ENCODE assay signal across 18 cellular contexts in the genomic region with DNA sequence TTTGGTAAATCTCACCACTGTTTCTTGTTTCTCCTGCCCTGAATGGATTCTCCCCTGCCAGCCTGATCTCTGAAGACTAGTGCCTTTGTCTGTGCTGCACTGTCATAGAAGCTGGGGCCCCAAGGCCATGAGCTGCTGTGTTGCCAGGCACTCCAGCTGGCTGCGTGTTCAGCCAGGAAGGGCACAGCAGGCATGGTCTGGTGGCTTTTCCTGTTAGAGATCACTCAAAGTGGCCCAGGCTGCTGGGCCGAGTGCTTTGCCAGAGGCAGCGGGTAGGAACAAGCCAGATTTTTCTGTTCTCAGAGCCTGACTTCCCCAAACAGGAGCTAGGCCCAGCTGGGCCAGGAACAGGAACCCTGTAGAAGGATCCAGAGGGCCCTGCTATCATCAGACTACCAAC. TPM values are rescaled to one million over a fixed set of nuclear protein-coding genes. Genes with fewer than 3 reads are reported as not detected.
DNase-seq lines count a peak whose midpoint lies in the region; ATAC-seq and TF ChIP-seq lines count a peak whose summit lies in the region.
"Had no signal": no experiment of that assay in that cellular context is flagged by ENCODE, and none has a peak within 500 bp of the region (broad histone marks: within the 10 kb centered on the region; RNA-seq: fewer than 3 reads in every experiment).

No MANE protein-coding gene starts in this region.

- peaks cover 32% of the 10 kb centered on the region for H3K36me3 ChIP-seq in suprapubic skin

- no peaks in the 10 kb centered on the region for H3K9me3 ChIP-seq in suprapubic skin
- H3K9me3 ChIP-seq: Caco-2 had no signal

- H3K27ac ChIP-seq in layer of hippocampus (ENCODE audit: low read depth, low read length) (peak overlapping the region; percentile 95), suprapubic skin (peak overlapping the region; percentile 17)
- H3K27ac ChIP-seq: parathyroid adenoma had no signal

- H3K4me3 Mint-ChIP-seq in activated naive CD8-positive, alpha-beta T cell treated with anti-CD3 and anti-CD28 coated beads for 36 hours: no peak overlapping the region
- no peak overlapping the region for H3K4me3 Mint-ChIP-seq in activated naive CD8-positive, alpha-beta T cell treated with anti-CD3 and anti-CD28 coated beads, Interleukin-2, amount 50 U/mL, for 24 hours
- H3K4me3 Mint-ChIP-seq: activated naive CD8-positive, alpha-beta T cell; WTC11 had no signal

- H3K4me1 ChIP-seq in suprapubic skin: peaks cover 38% of the 10 kb centered on the region
- H3K4me1 ChIP-seq: Caco-2, parathyroid adenoma had no signal

- H3K4me1 Mint-ChIP-seq in activated naive CD8-positive, alpha-beta T cell treated with anti-CD3 and anti-CD28 coated beads for 36 hours: peaks cover 16% of the 10 kb centered on the region
- peaks cover 17% of the 10 kb centered on the region for H3K4me1 Mint-ChIP-seq in activated naive CD8-positive, alpha-beta T cell treated with anti-CD3 and anti-CD28 coated beads, Interleukin-2, amount 50 U/mL, for 24 hours

- H3K27ac Mint-ChIP-seq in activated naive CD8-positive, alpha-beta T cell treated with anti-CD3 and anti-CD28 coated beads for 36 hours: peak overlapping the region; percentile 63
- no peak overlapping the region for H3K27ac Mint-ChIP-seq in activated naive CD8-positive, alpha-beta T cell treated with anti-CD3 and anti-CD28 coated beads, Interleukin-2, amount 50 U/mL, for 24 hours
- H3K27ac Mint-ChIP-seq: activated naive CD8-positive, alpha-beta T cell; WTC11 had no signal

- no peaks in the 10 kb centered on the region for H3K27me3 ChIP-seq in layer of hippocampus (ENCODE audit: control insufficient read depth, insufficient read depth, low read length)
- H3K27me3 ChIP-seq in suprapubic skin: no peaks in the 10 kb centered on the region

- H3K4me3 ChIP-seq in suprapubic skin: no peak overlapping the region

- TF ChIP-seq POLR2A in suprapubic skin (IDR thresholded peaks at IDR 0.05): no peak

- no peak for ATAC-seq in activated naive CD8-positive, alpha-beta T cell treated with anti-CD3 and anti-CD28 coated beads, Interleukin-2, amount 50 U/mL, for 24 hours
- ATAC-seq in GM21717 (IDR thresholded peaks at IDR 0.05; ENCODE audit: unreplicated experiment): no peak
- ATAC-seq in GM21576 (IDR thresholded peaks at IDR 0.05; ENCODE audit: unreplicated experiment): no peak
- ATAC-seq: WTC11 had no signal

- no peak for TF ChIP-seq CTCF in suprapubic skin (IDR thresholded peaks at IDR 0.05)

- no peak for DNase-seq in activated naive CD8-positive, alpha-beta T cell treated with anti-CD3 and anti-CD28 coated beads for 36 hours
- DNase-seq in activated naive CD8-positive, alpha-beta T cell treated with anti-CD3 and anti-CD28 coated beads, Interleukin-2, amount 50 U/mL, for 24 hours: no peak
- peak in 57 of 58 donors; percentile 15 to 94 (median 75) for DNase-seq in anterior cingulate cortex (lab: John Stamatoyannopoulos, UW)
- DNase-seq in suprapubic skin (ENCODE audit: low spot score in 2 of 2): peak; percentile 67 to 78
- DNase-seq in NCI-H345 treated with DMSO at 0.1 percent for 48 hours (lab: John Stamatoyannopoulos, UW; ENCODE audit: unreplicated experiment): no peak
- DNase-seq: ACHN; activated CD8-positive, alpha-beta memory T cell treated with anti-CD3 and anti-CD28 coated beads for 24 hours; Caco-2; glutamatergic neuron; Kasumi-1; NCI-H1436 treated with DMSO at 0.1 percent for 48 hours; NCI-H524 had no signal

- no peaks in the 10 kb centered on the region for H3K9me3 Mint-ChIP-seq in activated naive CD8-positive, alpha-beta T cell treated with anti-CD3 and anti-CD28 coated beads for 36 hours
- H3K9me3 Mint-ChIP-seq in activated naive CD8-positive, alpha-beta T cell treated with anti-CD3 and anti-CD28 coated beads, Interleukin-2, amount 50 U/mL, for 24 hours: no peaks in the 10 kb centered on the region
- H3K9me3 Mint-ChIP-seq: WTC11 had no signal

- TF ChIP-seq EP300 in suprapubic skin (IDR thresholded peaks at IDR 0.05): no peak

- WGBS in suprapubic skin: 50% methylated on average over 2 of the region's 3 CpGs

- no peaks in the 10 kb centered on the region for H3K27me3 Mint-ChIP-seq in activated naive CD8-positive, alpha-beta T cell treated with anti-CD3 and anti-CD28 coated beads for 36 hours
- H3K27me3 Mint-ChIP-seq in activated naive CD8-positive, alpha-beta T cell treated with anti-CD3 and anti-CD28 coated beads, Interleukin-2, amount 50 U/mL, for 24 hours: no peaks in the 10 kb centered on the region
- H3K27me3 Mint-ChIP-seq: activated naive CD8-positive, alpha-beta T cell had no signal

- H3K36me3 Mint-ChIP-seq in activated naive CD8-positive, alpha-beta T cell treated with anti-CD3 and anti-CD28 coated beads for 36 hours: peaks cover 22% of the 10 kb centered on the region
- H3K36me3 Mint-ChIP-seq in activated naive CD8-positive, alpha-beta T cell treated with anti-CD3 and anti-CD28 coated beads, Interleukin-2, amount 50 U/mL, for 24 hours (ENCODE audit: low read depth): peaks cover 22% of the 10 kb centered on the region

RNA-seq across cellular contexts. Expression of gene ADPRS, which starts 5.2 kb away (rescaled TPM):
- total RNA-seq in activated naive CD8-positive, alpha-beta T cell treated with anti-CD3 and anti-CD28 coated beads for 36 hours: 10 to 100 TPM; 47.0 to 48.7 TPM
- total RNA-seq in suprapubic skin: 10 to 100 TPM; 40.5 to 68.5 (median 51.9) TPM

RNA-seq across cellular contexts. Expression of gene TEKT2, which starts 10.0 kb away (rescaled TPM):
- total RNA-seq in activated naive CD8-positive, alpha-beta T cell treated with anti-CD3 and anti-CD28 coated beads for 36 hours: under 1 TPM in 1 of 2 experiments, not detected in 1; 0.19 TPM
- under 1 TPM in 1 of 4 donors, not detected in 3; 0.38 TPM for total RNA-seq in suprapubic skin
- total RNA-seq: Caco-2 had no signal

RNA-seq across cellular contexts. Expression of gene COL8A2, which starts 31.1 kb away (rescaled TPM):
- total RNA-seq in activated naive CD8-positive, alpha-beta T cell treated with anti-CD3 and anti-CD28 coated beads for 36 hours: 1 to 10 TPM; 1.8 to 1.9 TPM
- total RNA-seq in suprapubic skin: 1 to 10 TPM; 4.9 to 5.6 (median 5.2) TPM

RNA-seq across cellular contexts. Expression of gene TRAPPC3, which starts 55.4 kb away (rescaled TPM):
- total RNA-seq in activated naive CD8-positive, alpha-beta T cell treated with anti-CD3 and anti-CD28 coated beads for 36 hours: 10 to 100 TPM; 58.0 to 59.4 TPM
- 100 to 1,000 TPM in 2 of 4 donors, 10 to 100 TPM in 2; 68.7 to 111 (median 97.5) TPM for total RNA-seq in suprapubic skin

Comparison
In these comparisons a context has a peak if more than half of its experiments do, and no peak if none do; other contexts are left out.
1. DNase-seq: peak in anterior cingulate cortex (57 of 58) and suprapubic skin (2 of 2); none in activated naive CD8-positive, alpha-beta T cell treated with anti-CD3 and anti-CD28 coated beads for 36 hours (single experiment), activated naive CD8-positive, alpha-beta T cell treated with anti-CD3 and anti-CD28 coated beads, Interleukin-2, amount 50 U/mL, for 24 hours (single experiment) and NCI-H345 treated with DMSO at 0.1 percent for 48 hours (single experiment).